In genomic region chr9:111599092-111599947, GRCh38 we compare ENCODE assay signal across 7 cellular contexts. TPM values are rescaled to one million over a fixed set of nuclear protein-coding genes. Genes with fewer than 3 reads are reported as not detected.
DNase-seq lines count a peak whose midpoint lies in the region; FAIRE-seq and TF ChIP-seq lines count a peak whose summit lies in the region.

PTGR1 (minus strand) TSS chr9:111599647; CDS start chr9:111597422, 2,225 bp downstream.

- H3K36me3 ChIP-seq in HUES64 (ENCODE audit: insufficient read depth, low read length): peaks cover 16% of the 10 kb centered on the region
- peaks cover 8 to 18% of the 10 kb centered on the region in 2 experiments for H3K36me3 ChIP-seq in keratinocyte (ENCODE audit: control insufficient read depth in 2 of 2, extremely low read depth in 1 of 2, insufficient read depth in 2 of 2, low read length in 2 of 2)
- H3K36me3 ChIP-seq in skeletal muscle satellite cell (ENCODE audit: insufficient read depth, low read length): peaks cover 20% of the 10 kb centered on the region

- H3K4me2 ChIP-seq in keratinocyte (ENCODE audit: control insufficient read depth, extremely low read depth, insufficient read depth, low read depth, low read length) (peak within 1 kb of the TSS; percentile 94), skeletal muscle satellite cell (ENCODE audit: low read length) (peak within 1 kb of the TSS; percentile 81)

- H3K9me1 ChIP-seq in keratinocyte (ENCODE audit: control insufficient read depth, extremely low read depth, insufficient read depth, low read length): no peaks in the 10 kb centered on the region

- CTCF ChIA-PET in GM10248 (lab: Yijun Ruan, JAX): interaction anchor here (1.1 to 5.3 kb wide), 6 partner anchors 7 to 22 kb away, joined by 3 to 42 read pairs (median 5); no protein-coding TSS in a partner anchor

- no peaks in the 10 kb centered on the region for H4K20me1 ChIP-seq in keratinocyte (ENCODE audit: control insufficient read depth, extremely low read depth, insufficient read depth, low read length)

- peak within 1 kb of the TSS; percentile 66 for H3K9ac ChIP-seq in HUES64 (ENCODE audit: low read depth, low read length)
- H3K9ac ChIP-seq in keratinocyte (ENCODE audit: control insufficient read depth, extremely low read depth, insufficient read depth, low read length): peak within 1 kb of the TSS; percentile 85
- peak within 1 kb of the TSS; percentile 82 for H3K9ac ChIP-seq in skeletal muscle satellite cell (ENCODE audit: low read depth, low read length)

- peaks cover 9% of the 10 kb centered on the region; the same call in 1 of the 2 replicates for H3K27me3 ChIP-seq in HUES64 (ENCODE audit: insufficient read depth, low read length)
- no peaks in the 10 kb centered on the region for H3K27me3 ChIP-seq in keratinocyte (ENCODE audit: control insufficient read depth, extremely low read depth, insufficient read depth, low read length)
- no peaks in the 10 kb centered on the region for H3K27me3 ChIP-seq in skeletal muscle satellite cell (ENCODE audit: control insufficient read depth, insufficient read depth, low read length)

- H2AFZ ChIP-seq in keratinocyte (ENCODE audit: control insufficient read depth, low read length): peak within 1 kb of the TSS; percentile 95

- H3K79me2 ChIP-seq in keratinocyte (ENCODE audit: control insufficient read depth, insufficient read depth, low read length): peaks cover 11% of the 10 kb centered on the region

- no peak for FAIRE-seq in keratinocyte (lab: Jason Lieb, UNC)

- WGBS in HUES64: 20% methylated on average over 64 of the region's 64 CpGs

- H3K27ac ChIP-seq in HUES64 (ENCODE audit: low read depth, low read length): no peak within 1 kb of the TSS; the same call in 1 of the 2 replicates
- H3K27ac ChIP-seq in coronary artery: peak within 1 kb of the TSS; percentile 58 to 91
- peak within 1 kb of the TSS; percentile 81 for H3K27ac ChIP-seq in keratinocyte (ENCODE audit: control insufficient read depth, insufficient read depth, low read length)

- TF ChIP-seq CTCF in GM10248 (IDR thresholded peaks at IDR 0.05; ENCODE audit: control extremely low read depth, extremely low read depth, low read depth, missing control alignments): no peak
- no peak for TF ChIP-seq CTCF in coronary artery (IDR thresholded peaks at IDR 0.05)
- TF ChIP-seq CTCF in keratinocyte (optimal IDR thresholded peaks at IDR 0.05 in 1 of 3, IDR thresholded peaks at IDR 0.05 in 1 of 3, conservative IDR thresholded peaks at IDR 0.05 in 1 of 3; ENCODE audit: extremely low read depth in 1 of 3, insufficient read depth in 2 of 3, low read length in 3 of 3): no peak

- dilution Hi-C loops in keratinocyte (cut with MboI; ENCODE audit: extremely low pct_ligation_motif_present, low sequenced_read_pairs): no loop called here

- H3K4me3 ChIP-seq in HUES64 (ENCODE audit: low read length) (peak within 1 kb of the TSS; percentile 68), coronary artery (peak within 1 kb of the TSS; percentile 86), keratinocyte (ENCODE audit: control insufficient read depth in 2 of 3, extremely low read depth in 1 of 3, insufficient read depth in 2 of 3, low read depth in 1 of 3, low read length in 3 of 3) (peak within 1 kb of the TSS; percentile 63 to 96 (median 90)), skeletal muscle satellite cell (ENCODE audit: low read length) (peak within 1 kb of the TSS; percentile 83)

- H3K9me3 ChIP-seq in HUES64 (ENCODE audit: insufficient read depth, low read depth, low read length) (no peaks in the 10 kb centered on the region), keratinocyte (ENCODE audit: control insufficient read depth, low read depth, low read length) (no peaks in the 10 kb centered on the region), skeletal muscle satellite cell (replicated peaks; ENCODE audit: low read length) (no peaks in the 10 kb centered on the region)

- POLR2A ChIA-PET in GM10248 (lab: Yijun Ruan, JAX): no interaction called here

- H3K4me1 ChIP-seq in HUES64 (ENCODE audit: insufficient read depth, low read length) (peaks cover 7% of the 10 kb centered on the region; the same call in 1 of the 2 replicates), keratinocyte (ENCODE audit: control insufficient read depth, extremely low read depth, insufficient read depth, low read length) (peaks cover 19% of the 10 kb centered on the region), skeletal muscle satellite cell (ENCODE audit: control insufficient read depth, insufficient read depth, low read length) (peaks cover 16% of the 10 kb centered on the region)

- DNase-seq in GM10248 (ENCODE audit: extremely low spot score) (peak; percentile 60), T1000 (lab: John Stamatoyannopoulos, UW) (peak; percentile 46), coronary artery (ENCODE audit: low spot score) (peak; percentile 90), keratinocyte (ENCODE audit: low read depth, low spot score) (peak; percentile 58), NK-92 (lab: John Stamatoyannopoulos, UW; ENCODE audit: unreplicated experiment) (no peak)

RNA-seq across cellular contexts. Expression of gene PTGR1, which starts in this region (rescaled TPM):
- polyA plus RNA-seq in HUES64 (2013, experiment 1 of 2): 17.1 TPM
- 22.2 TPM for polyA plus RNA-seq in HUES64 (2013, experiment 2 of 2)
- polyA plus RNA-seq in keratinocyte: 45.1 to 66.0 TPM (median 65.6 TPM) in 3 replicates
- polyA plus RNA-seq in keratinocyte (2011; ENCODE audit: low read depth): 39.4 TPM
- 57.8 and 68.0 TPM in 2 replicates for polyA plus RNA-seq in keratinocyte (2011; cell fraction: cytosol; rRNA removed)
- 40.7 and 57.4 TPM in 2 replicates for polyA plus RNA-seq in keratinocyte (2011; cell fraction: nucleus; rRNA removed)
- polyA plus RNA-seq in keratinocyte (2012; ENCODE audit: low replicate concordance): 52.1 and 69.1 TPM in 2 replicates
- 5.6 to 33.0 TPM (median 18.8 TPM) in 3 replicates for polyA minus RNA-seq in keratinocyte
- 25.5 TPM for polyA minus RNA-seq in keratinocyte (2011; cell fraction: cytosol; rRNA and poly(A)+ RNA removed)
- 11.0 and 22.5 TPM in 2 replicates for polyA minus RNA-seq in keratinocyte (2011; cell fraction: nucleus; rRNA and poly(A)+ RNA removed)
- 53.5 and 75.5 TPM in 2 replicates for total RNA-seq in skeletal muscle satellite cell (2012; rRNA removed)
